In the genomic region with DNA sequence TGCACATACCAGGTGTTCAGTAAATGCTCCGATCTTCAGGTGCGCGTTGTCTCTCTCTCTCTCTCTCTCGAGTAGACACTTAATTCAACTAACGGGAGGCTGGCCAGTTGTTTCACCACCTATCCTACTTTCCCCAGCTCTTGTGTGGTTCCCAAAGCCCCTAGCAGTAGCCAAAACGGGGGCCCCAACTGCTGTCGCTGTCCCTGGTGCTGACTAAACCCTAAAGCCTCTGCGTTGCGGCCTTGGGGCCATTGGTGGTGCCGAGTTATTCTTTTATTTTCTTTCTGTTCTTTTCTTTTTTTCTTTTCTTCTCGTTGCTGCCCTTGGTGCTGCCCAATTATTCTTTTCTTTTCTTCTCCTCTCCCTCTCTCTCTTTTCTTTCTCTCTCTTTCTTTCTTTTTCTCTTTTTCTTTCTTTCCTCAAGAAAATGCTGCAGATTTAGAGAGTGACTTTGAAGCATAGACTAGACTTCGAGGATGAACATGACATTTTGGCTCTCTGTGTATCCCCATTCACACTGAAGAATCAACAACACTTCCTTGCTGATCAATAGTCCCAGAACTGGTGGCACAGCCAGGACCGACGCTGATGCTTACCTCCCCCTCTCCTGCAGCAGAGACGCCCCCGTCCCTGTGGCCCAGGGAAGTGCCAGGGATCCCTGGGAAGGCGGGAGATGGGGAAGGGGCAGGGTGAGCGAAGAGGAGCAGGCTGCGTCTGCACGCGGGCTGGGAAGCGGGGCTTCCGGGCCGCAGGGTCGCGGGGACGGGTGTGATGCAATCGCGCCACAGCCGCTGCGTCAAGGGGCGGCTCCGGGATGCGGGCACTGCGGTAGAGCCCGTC, we compare ENCODE assay signal across 8 cellular contexts. TPM values are rescaled to one million over a fixed set of nuclear protein-coding genes. Genes with fewer than 3 reads are reported as not detected.
A peak's percentile ranks its signal among the peaks of the same experiment; 100 is the strongest.
DNase-seq lines count a peak whose midpoint lies in the region; ATAC-seq and TF ChIP-seq lines count a peak whose summit lies in the region.

Gene FBLL1 (plus strand): TSS at position 785 of the 840 bp plus-strand sequence. CDS start 200 bp downstream, outside the sequence.

- H3K9me3 Mint-ChIP-seq in endodermal cell (peaks cover 2% of the 10 kb centered on the region), natural killer cell (no peaks in the 10 kb centered on the region)

- H3K27ac Mint-ChIP-seq in endodermal cell (no peak within 1 kb of the TSS), natural killer cell (no peak within 1 kb of the TSS)

- WGBS in heart left ventricle, 4 donors: 9 to 32% (median 18%) methylated on average over 16 to 36 of the region's 36 CpGs
- WGBS in endodermal cell (ENCODE audit: insufficient coverage in 1 of 2, insufficient read length in 1 of 2), 2 experiments: 14 to 33% methylated on average over 12 to 36 of the region's 36 CpGs
- 10 to 16% methylated on average over 22 to 36 of the region's 36 CpGs for WGBS in aorta, 2 donors

- ATAC-seq in heart left ventricle (no peak), Right ventricle myocardium superior (ENCODE audit: poor library complexity) (no peak), natural killer cell (peak in 2 of 3 donors; percentile 36 to 46), aorta (ENCODE audit: low FRiP score) (no peak), HG03571 (IDR thresholded peaks at IDR 0.05; ENCODE audit: unreplicated experiment) (no peak), GM18907 (IDR thresholded peaks at IDR 0.05; ENCODE audit: unreplicated experiment) (no peak)

- H3K36me3 Mint-ChIP-seq in endodermal cell (ENCODE audit: low read depth): peaks cover 2% of the 10 kb centered on the region
- no peaks in the 10 kb centered on the region for H3K36me3 Mint-ChIP-seq in natural killer cell

- no peaks in the 10 kb centered on the region for H3K9me3 ChIP-seq in heart left ventricle
- H3K9me3 ChIP-seq in WERI-Rb-1 (ENCODE audit: severe bottlenecking): no peaks in the 10 kb centered on the region
- no peaks in the 10 kb centered on the region for H3K9me3 ChIP-seq in endodermal cell (ENCODE audit: control insufficient read depth, low read length)
- no peaks in the 10 kb centered on the region for H3K9me3 ChIP-seq in aorta (ENCODE audit: control insufficient read depth, low read length)

- DNase-seq in heart left ventricle (peak in 1 of 5 donors; percentile 29), Right ventricle myocardium superior (no peak), WERI-Rb-1 (peak; percentile 71), endodermal cell (peak; percentile 92), natural killer cell (no peak), aorta (no peak)

- H3K4me3 ChIP-seq in heart left ventricle (peak within 1 kb of the TSS; percentile 23 to 54 (median 42)), WERI-Rb-1 (ENCODE audit: low read depth, low read length) (peak within 1 kb of the TSS; percentile 69), endodermal cell (ENCODE audit: low read length) (peak within 1 kb of the TSS; percentile 77), aorta (ENCODE audit: low read length in 2 of 2) (peak within 1 kb of the TSS; percentile 35 to 39)

- H3K4me1 ChIP-seq in heart left ventricle: peaks cover 0 to 11% (median 2%) of the 10 kb centered on the region in 12 donors
- H3K4me1 ChIP-seq in endodermal cell (ENCODE audit: control insufficient read depth, insufficient read depth, low read length): no peaks in the 10 kb centered on the region
- no peaks in the 10 kb centered on the region for H3K4me1 ChIP-seq in aorta (ENCODE audit: control insufficient read depth in 1 of 2, insufficient read depth in 2 of 2, low read length in 2 of 2)

- TF ChIP-seq CTCF in heart left ventricle (IDR thresholded peaks at IDR 0.05) (no peak), WERI-Rb-1 (IDR thresholded peaks at IDR 0.05; ENCODE audit: low read depth, low read length) (no peak), endodermal cell (conservative IDR thresholded peaks at IDR 0.05) (no peak), natural killer cell (IDR thresholded peaks at IDR 0.05) (no peak)

- H3K27me3 ChIP-seq in heart left ventricle: peaks cover 8 to 37% (median 23%) of the 10 kb centered on the region in 9 donors
- H3K27me3 ChIP-seq in WERI-Rb-1 (ENCODE audit: insufficient read depth, low read depth, severe bottlenecking): no peaks in the 10 kb centered on the region
- peaks cover 41% of the 10 kb centered on the region for H3K27me3 ChIP-seq in endodermal cell (ENCODE audit: control insufficient read depth, insufficient read depth, low read length, poor library complexity, severe bottlenecking)
- peaks cover 0 to 2% of the 10 kb centered on the region in 2 donors for H3K27me3 ChIP-seq in aorta (ENCODE audit: control insufficient read depth in 1 of 2, insufficient read depth in 2 of 2, low read length in 1 of 2)

- peaks cover 0 to under 1% (median 0%) of the 10 kb centered on the region in 9 donors for H3K36me3 ChIP-seq in heart left ventricle
- no peaks in the 10 kb centered on the region for H3K36me3 ChIP-seq in WERI-Rb-1
- no peaks in the 10 kb centered on the region for H3K36me3 ChIP-seq in endodermal cell (ENCODE audit: control insufficient read depth, insufficient read depth, low read length)
- H3K36me3 ChIP-seq in aorta (ENCODE audit: control insufficient read depth in 1 of 2, insufficient read depth in 2 of 2, low read length in 1 of 2): no peaks in the 10 kb centered on the region

- H3K27me3 Mint-ChIP-seq in endodermal cell (ENCODE audit: insufficient read depth) (peaks cover 37% of the 10 kb centered on the region), natural killer cell (ENCODE audit: low read depth in 2 of 2) (peaks cover 24 to 48% of the 10 kb centered on the region in 2 donors)

- intact Hi-C loops in heart left ventricle (cut with DNase I): no loop called here
- intact Hi-C loops in Right ventricle myocardium superior (cut with DNase I): no loop called here
- intact Hi-C loops in natural killer cell (cut with micrococcal nuclease): no loop called here
- intact Hi-C loops in aorta (cut with DNase I): no loop called here

- no peak for TF ChIP-seq POLR2A in heart left ventricle (IDR thresholded peaks at IDR 0.05)

- H3K27ac ChIP-seq in heart left ventricle (no peak within 1 kb of the TSS), WERI-Rb-1 (peak within 1 kb of the TSS; percentile 54), endodermal cell (ENCODE audit: low read depth, low read length) (no peak within 1 kb of the TSS), aorta (ENCODE audit: low read depth in 1 of 2, low read length in 2 of 2) (no peak within 1 kb of the TSS)

- no peaks in the 10 kb centered on the region for H3K4me1 Mint-ChIP-seq in endodermal cell
- H3K4me1 Mint-ChIP-seq in natural killer cell: peaks cover 7 to 8% of the 10 kb centered on the region in 2 donors

- peak within 1 kb of the TSS; percentile 57 for H3K4me3 Mint-ChIP-seq in endodermal cell
- H3K4me3 Mint-ChIP-seq in natural killer cell: peak within 1 kb of the TSS; percentile 71

- H3K9ac ChIP-seq in endodermal cell (ENCODE audit: extremely low read depth, low read length, poor library complexity, severe bottlenecking): no peak within 1 kb of the TSS

RNA-seq across cellular contexts. Expression of gene FBLL1, which starts in this region (rescaled TPM):
- total RNA-seq in heart left ventricle (under 1 TPM in 3 of 9 donors, not detected in 6; 0.25 to 0.38 (median 0.27) TPM), Right ventricle myocardium superior (not detected), endodermal cell (1 to 10 TPM in 1 of 2 donors, under 1 TPM in 1; 0.60 to 1.1 TPM), natural killer cell (not detected), aorta (under 1 TPM in 1 of 2 donors, not detected in 1; 0.57 TPM)
- polyA plus RNA-seq in heart left ventricle (under 1 TPM in 1 of 2 donors, not detected in 1; 0.11 TPM), aorta (under 1 TPM in 1 of 2 donors, not detected in 1; 0.25 TPM)
- 6.3 TPM for polyA plus RNA-seq in endodermal cell (2013, experiment 1 of 2)
- 4.8 TPM for polyA plus RNA-seq in endodermal cell (2013, experiment 2 of 2)

Comparison
In these comparisons a context has a peak if more than half of its experiments do, and no peak if none do; other contexts are left out.
1. Peak in ATAC-seq in natural killer cell; RNA of the gene not detected or under 1 TPM.
2. DNase-seq: peak in WERI-Rb-1 (single experiment) and endodermal cell (single experiment); none in Right ventricle myocardium superior (single experiment), natural killer cell (single experiment) and aorta (0 of 2).
3. Peak in every context shown above with its lines, with median percentiles within 50 percentile points of each other: H3K4me3 ChIP-seq.